24 cellular contexts compared by ENCODE assay signal in the genomic region with DNA sequence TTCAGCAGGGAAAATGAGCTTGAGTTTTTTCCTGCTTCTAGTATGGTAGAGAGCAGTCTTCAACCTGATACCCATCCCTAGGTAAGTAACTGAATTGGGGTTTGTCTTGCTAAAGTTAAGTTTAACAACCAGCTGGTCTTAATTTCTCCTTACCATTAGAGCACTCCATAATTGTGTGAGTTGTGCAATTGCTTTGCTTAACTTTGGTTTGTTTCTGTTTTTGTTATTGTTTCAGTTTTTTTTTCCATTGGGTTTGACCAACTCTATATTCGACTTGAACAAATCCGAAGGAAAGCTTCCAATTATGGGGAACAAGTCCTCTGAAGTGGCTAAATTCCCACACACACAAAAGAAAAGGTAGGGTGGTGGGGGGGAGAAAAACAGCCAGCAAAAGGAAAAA.
"Had no signal": no experiment of that assay in that cellular context is flagged by ENCODE, and none has a peak within 500 bp of the region (broad histone marks: within the 10 kb centered on the region; RNA-seq: fewer than 3 reads in every experiment).

No MANE protein-coding gene starts in this region.

- H3K9me3 ChIP-seq: right lobe of liver, transverse colon, uterus had no signal

- H3K27ac ChIP-seq: coronary artery, esophagus muscularis mucosa, parathyroid adenoma, right lobe of liver, suprapubic skin, transverse colon, upper lobe of right lung, uterus had no signal

- H2AFZ ChIP-seq: parathyroid adenoma had no signal

- H3K36me3 ChIP-seq: esophagus muscularis mucosa, right lobe of liver, suprapubic skin, transverse colon, upper lobe of right lung, uterus had no signal

- FAIRE-seq: endothelial cell of umbilical vein, frontal cortex, kidney had no signal

- H3K4me2 ChIP-seq: smooth muscle cell had no signal

- H3K9ac ChIP-seq: parathyroid adenoma had no signal

- H3K27me3 ChIP-seq: esophagus muscularis mucosa, right lobe of liver, suprapubic skin, transverse colon, upper lobe of right lung, uterus had no signal

- H3K4me1 ChIP-seq: esophagus muscularis mucosa, parathyroid adenoma, right lobe of liver, suprapubic skin, transverse colon, upper lobe of right lung, uterus had no signal

- DNase-seq: dermis blood vessel endothelial cell; effector memory CD4-positive, alpha-beta T cell; hypothalamus; kidney; mesenchymal stem cell; mucosa of descending colon; naive B cell; right lobe of liver; stimulated activated CD4-positive, alpha-beta T cell treated with anti-CD3 and anti-CD28 coated beads, Interleukin-12 subunit alpha, Interleukin-12 subunit beta, amount 100 ng/mL, for 4 hours; stimulated activated CD4-positive, alpha-beta T cell treated with anti-CD3 and anti-CD28 coated beads, Interleukin-1b, Interleukin-23, amount 100 ng/mL, for 48 hours; stimulated activated CD4-positive, alpha-beta T cell treated with anti-CD3 and anti-CD28 coated beads, Interleukin-4, amount 100 ng/mL, for 1 hour; stimulated activated CD8-positive, alpha-beta memory T cell treated with anti-CD3 and anti-CD28 coated beads, Interleukin-4, amount 100 ng/mL, for 48 hours; stimulated activated naive CD4-positive, alpha-beta T cell; stimulated activated naive CD8-positive, alpha-beta T cell treated with anti-CD3 and anti-CD28 coated beads, Interleukin-15, amount 100 ng/mL, for 72 hours; transverse colon; upper lobe of right lung; uterus had no signal

- H3K4me3 ChIP-seq: coronary artery, esophagus muscularis mucosa, mucosa of descending colon, right lobe of liver, smooth muscle cell, suprapubic skin, transverse colon, upper lobe of right lung, uterus had no signal

- H3K79me2 ChIP-seq: parathyroid adenoma had no signal
